In genomic region chr6:25004357-25004756, GRCh38 we compare ENCODE assay signal across 31 cellular contexts.
DNase-seq lines count a peak whose midpoint lies in the region; ATAC-seq and TF ChIP-seq lines count a peak whose summit lies in the region.
"Had no signal": no experiment of that assay in that cellular context is flagged by ENCODE, and none has a peak within 500 bp of the region (broad histone marks: within the 10 kb centered on the region; RNA-seq: fewer than 3 reads in every experiment).

No MANE protein-coding gene starts in this region.

- no peaks in the 10 kb centered on the region; a peak in 1 of 22 replicates for H3K36me3 ChIP-seq in BLaER1 treated with 17β-estradiol and CSF1 and Interleukin-3, amounts not matched to agents 10 nM and 100 nM
- H3K36me3 ChIP-seq in left lung = no peaks in the 10 kb centered on the region
- H3K36me3 ChIP-seq in smooth muscle cell (ENCODE audit: low read depth) = no peaks in the 10 kb centered on the region
- H3K36me3 ChIP-seq: BE2C, cardiac muscle cell, pancreas, SJSA1, suprapubic skin, WERI-Rb-1 had no signal

- DNase-seq in T-helper 17 cell (no peak), left lung (no peak), smooth muscle cell (lab: John Stamatoyannopoulos, UW; ENCODE audit: unreplicated experiment) (no peak), activated T-cell treated with anti-CD3 and anti-CD28 coated beads for 4 hours (no peak), NCI-H1092 (lab: John Stamatoyannopoulos, UW) (no peak)
- DNase-seq in stimulated activated CD4-positive, alpha-beta T cell treated with anti-CD3 and anti-CD28 coated beads, Interleukin-2, amount 100 ng/mL, for 24 hours = no peak
- DNase-seq: activated CD4-positive, alpha-beta T cell treated with anti-CD3 and anti-CD28 coated beads, Interleukin-2, amount 10 ng/mL, durations not matched to agents 24 days and 14 days; activated effector memory CD4-positive, alpha-beta T cell treated with Interleukin-2 at 50 U/mL for 16 hours; activated T-cell treated with anti-CD3 and anti-CD28 coated beads, Interleukin-2, amount 50 U/mL, for 1 hour; anterior cingulate cortex; BE2C; DMS153; effector memory CD4-positive, alpha-beta T cell; H7; NCI-H1436; NCI-H2081 treated with DMSO at 0.1 percent for 48 hours; NCI-H748 treated with DMSO at 0.1 percent for 48 hours; pancreas; stimulated activated naive CD4-positive, alpha-beta T cell treated with Interleukin-2 at 50 U/mL for 16 hours; WERI-Rb-1 had no signal

- peak overlapping the region; percentile 30 for H2AFZ ChIP-seq in smooth muscle cell (ENCODE audit: low read depth)

- H3K9ac ChIP-seq in BLaER1 treated with 17β-estradiol and CSF1 and Interleukin-3, amounts not matched to agents 10 nM and 100 nM = peak overlapping the region in 6 of 11 experiments; percentile 1 to 34 (median 31); a peak in 5 of 22 replicates
- H3K9ac ChIP-seq in smooth muscle cell (ENCODE audit: low read depth) = no peak overlapping the region
- H3K9ac ChIP-seq: KMS-11 had no signal

- ATAC-seq in T-helper 17 cell (no peak), left lung (peak; percentile 21), GM21390 (IDR thresholded peaks at IDR 0.05; ENCODE audit: unreplicated experiment) (no peak)
- ATAC-seq: activated naive CD4-positive, alpha-beta T cell treated with anti-CD3 and anti-CD28 coated beads, Interleukin-2, amount 50 U/mL, for 72 hours; GM12878; left lobe of liver; pancreas had no signal

- H3K27ac ChIP-seq in BLaER1 treated with 17β-estradiol and CSF1 and Interleukin-3, amounts not matched to agents 10 nM and 100 nM = peak overlapping the region in 10 of 11 experiments; percentile 38 to 99 (median 62); a peak in 19 of 22 replicates
- H3K27ac ChIP-seq in left lung (peak overlapping the region; percentile 47 to 100), smooth muscle cell (ENCODE audit: low read depth) (no peak overlapping the region)
- H3K27ac ChIP-seq: cardiac muscle cell, HL-60, KMS-11, pancreas, SJSA1, WERI-Rb-1 had no signal

- peaks cover 36 to 92% (median 72%) of the 10 kb centered on the region in 10 experiments for H3K4me1 ChIP-seq in BLaER1 treated with 17β-estradiol and CSF1 and Interleukin-3, amounts not matched to agents 10 nM and 100 nM
- H3K4me1 ChIP-seq in left lung (peaks cover 11 to 79% of the 10 kb centered on the region in 2 donors), smooth muscle cell (ENCODE audit: low read depth) (peaks cover 2% of the 10 kb centered on the region)
- H3K4me1 ChIP-seq: BE2C, SJSA1 had no signal

- no peak overlapping the region for H3K4me3 ChIP-seq in BLaER1 treated with 17β-estradiol and CSF1 and Interleukin-3, amounts not matched to agents 10 nM and 100 nM
- no peak overlapping the region for H3K4me3 ChIP-seq in left lung
- no peak overlapping the region for H3K4me3 ChIP-seq in smooth muscle cell
- H3K4me3 ChIP-seq: cardiac muscle cell, GM12878, pancreas, SJSA1, suprapubic skin had no signal

- H3K4me1 Mint-ChIP-seq in T-helper 17 cell = peaks cover 57% of the 10 kb centered on the region

- no peaks in the 10 kb centered on the region for H3K27me3 ChIP-seq in BLaER1 treated with 17β-estradiol and CSF1 and Interleukin-3, amounts not matched to agents 10 nM and 100 nM
- H3K27me3 ChIP-seq in left lung (no peaks in the 10 kb centered on the region), smooth muscle cell (ENCODE audit: low read depth) (no peaks in the 10 kb centered on the region)
- H3K27me3 ChIP-seq: BE2C, cardiac muscle cell, pancreas, SJSA1, suprapubic skin had no signal

- peak overlapping the region in 9 of 11 experiments; percentile 3 to 77 (median 60); a peak in 16 of 22 replicates for H3K4me2 ChIP-seq in BLaER1 treated with 17β-estradiol and CSF1 and Interleukin-3, amounts not matched to agents 10 nM and 100 nM
- no peak overlapping the region for H3K4me2 ChIP-seq in smooth muscle cell
- H3K4me2 ChIP-seq: KMS-11 had no signal

- no peaks in the 10 kb centered on the region for H3F3A ChIP-seq in smooth muscle cell (ENCODE audit: low read depth)

- H3K27me3 Mint-ChIP-seq in T-helper 17 cell = no peaks in the 10 kb centered on the region
- H3K27me3 Mint-ChIP-seq: activated CD4-positive, alpha-beta T cell treated with anti-CD3 and anti-CD28 coated beads, Interleukin-2, amount 10 ng/mL, durations not matched to agents 24 days and 14 days had no signal

- H4K20me1 ChIP-seq in BLaER1 treated with 17β-estradiol and CSF1 and Interleukin-3, amounts not matched to agents 10 nM and 100 nM = no peaks in the 10 kb centered on the region
- H4K20me1 ChIP-seq in smooth muscle cell (ENCODE audit: low read depth) = no peaks in the 10 kb centered on the region

- 81% methylated on average over 2 of the region's 2 CpGs for WGBS in smooth muscle cell (ENCODE audit: low lambda C conversion rate)

- no peaks in the 10 kb centered on the region for H3K79me2 ChIP-seq in smooth muscle cell (ENCODE audit: low read depth)

- H3K4me3 Mint-ChIP-seq in T-helper 17 cell = no peak overlapping the region
- H3K4me3 Mint-ChIP-seq: activated CD4-positive, alpha-beta T cell treated with anti-CD3 and anti-CD28 coated beads, Interleukin-2, amount 10 ng/mL, durations not matched to agents 24 days and 14 days; nephron had no signal

- H3K36me3 Mint-ChIP-seq in T-helper 17 cell (ENCODE audit: low read depth) = no peaks in the 10 kb centered on the region

- intact Hi-C loops in left lung (cut with DNase I) = no loop called here

- H3K27ac Mint-ChIP-seq in T-helper 17 cell = peak overlapping the region; percentile 67
- H3K27ac Mint-ChIP-seq: activated CD4-positive, alpha-beta T cell treated with anti-CD3 and anti-CD28 coated beads, Interleukin-2, amount 10 ng/mL, durations not matched to agents 24 days and 14 days; nephron had no signal

- H3K9me3 ChIP-seq in BLaER1 treated with 17β-estradiol and CSF1 and Interleukin-3, amounts not matched to agents 10 nM and 100 nM (replicated peaks in 1 of 11) = 0 out of 22 replicates have a peak, but pooled peaks cover 0 to 3% (median 0%) of the 10 kb centered on the region in 11 experiments
- H3K9me3 ChIP-seq in T-helper 17 cell (ENCODE audit: control insufficient read depth, low read length, poor library complexity, severe bottlenecking) = no peaks in the 10 kb centered on the region
- no peaks in the 10 kb centered on the region for H3K9me3 ChIP-seq in left lung
- H3K9me3 ChIP-seq in smooth muscle cell (replicated peaks; ENCODE audit: low read depth) = no peaks in the 10 kb centered on the region
- H3K9me3 ChIP-seq: BE2C, pancreas, SJSA1, suprapubic skin had no signal

- no peak for TF ChIP-seq CTCF in left lung (IDR thresholded peaks at IDR 0.05)
- no peak for TF ChIP-seq CTCF in smooth muscle cell (IDR thresholded peaks at IDR 0.05; ENCODE audit: borderline replicate concordance, insufficient read depth, poor library complexity, severe bottlenecking)
